Comparison of ENCODE assay signal across 19 cellular contexts in genomic region chr10:86079088-86079487, GRCh38.
DNase-seq lines count a peak whose midpoint lies in the region; ATAC-seq lines count a peak whose summit lies in the region.
"Had no signal": no experiment of that assay in that cellular context is flagged by ENCODE, and none has a peak within 500 bp of the region (broad histone marks: within the 10 kb centered on the region; RNA-seq: fewer than 3 reads in every experiment).

No MANE protein-coding gene starts in this region.

- no peaks in the 10 kb centered on the region for H3K36me3 Mint-ChIP-seq in activated CD8-positive, alpha-beta memory T cell treated with anti-CD3 and anti-CD28 coated beads, Interleukin-2, amount 10 ng/mL, durations not matched to agents 7 days and 5 days
- H3K36me3 Mint-ChIP-seq: activated naive CD8-positive, alpha-beta T cell treated with anti-CD3 and anti-CD28 coated beads, Interleukin-2, amount 10 ng/mL, durations not matched to agents 7 days and 5 days; CD4-positive, alpha-beta memory T cell had no signal

- H3K4me3 ChIP-seq in aorta (ENCODE audit: low read length in 2 of 2): no peak overlapping the region
- H3K4me3 ChIP-seq: gastroesophageal sphincter, GM12878, testis had no signal

- no peaks in the 10 kb centered on the region for H3K9me3 ChIP-seq in aorta (ENCODE audit: control insufficient read depth, low read length)
- H3K9me3 ChIP-seq: gastroesophageal sphincter, testis had no signal

- H3K4me1 ChIP-seq in aorta (ENCODE audit: control insufficient read depth in 1 of 2, insufficient read depth in 2 of 2, low read length in 2 of 2): no peaks in the 10 kb centered on the region
- H3K4me1 ChIP-seq: gastroesophageal sphincter, testis had no signal

- H3K4me3 Mint-ChIP-seq in activated CD8-positive, alpha-beta memory T cell treated with anti-CD3 and anti-CD28 coated beads, Interleukin-2, amount 10 ng/mL, durations not matched to agents 7 days and 5 days: no peak overlapping the region
- H3K4me3 Mint-ChIP-seq: activated naive CD8-positive, alpha-beta T cell treated with anti-CD3 and anti-CD28 coated beads, Interleukin-2, amount 10 ng/mL, durations not matched to agents 7 days and 5 days; CD4-positive, alpha-beta memory T cell; T-helper 17 cell had no signal

- H3K27me3 ChIP-seq in aorta (ENCODE audit: control insufficient read depth in 1 of 2, insufficient read depth in 2 of 2, low read length in 1 of 2): no peaks in the 10 kb centered on the region
- H3K27me3 ChIP-seq: gastroesophageal sphincter, testis had no signal

- ATAC-seq in activated CD8-positive, alpha-beta memory T cell treated with anti-CD3 and anti-CD28 coated beads, Interleukin-2, amount 10 ng/mL, durations not matched to agents 7 days and 5 days: peak; percentile 20
- no peak for ATAC-seq in aorta (ENCODE audit: low FRiP score)
- ATAC-seq: gastroesophageal sphincter, GM12878, T-helper 17 cell had no signal

- DNase-seq in activated CD8-positive, alpha-beta memory T cell treated with anti-CD3 and anti-CD28 coated beads, Interleukin-2, amount 10 ng/mL, durations not matched to agents 7 days and 5 days: no peak
- no peak for DNase-seq in activated CD8-positive, alpha-beta memory T cell treated with anti-CD3 and anti-CD28 coated beads, Interleukin-2, amount 50 U/mL, for 4 hours
- DNase-seq in NCI-H69 (lab: John Stamatoyannopoulos, UW) (peak; percentile 11), glomerular visceral epithelial cell (ENCODE audit: extremely low spot score) (peak; percentile 22), renal cortical epithelial cell (ENCODE audit: low read depth) (peak; percentile 12), NCI-H82 (lab: John Stamatoyannopoulos, UW) (no peak), aorta (no peak), NCI-H1694 treated with DMSO at 0.1 percent for 48 hours (lab: John Stamatoyannopoulos, UW) (no peak)
- DNase-seq: activated naive CD8-positive, alpha-beta T cell treated with anti-CD3 and anti-CD28 coated beads, Interleukin-2, amount 10 ng/mL, durations not matched to agents 7 days and 5 days; CD4-positive, alpha-beta memory T cell; central memory CD4-positive, alpha-beta T cell; EL; left cardiac atrium; NCI-H2081 treated with DMSO at 0.1 percent for 48 hours; NCI-H526; T-helper 17 cell; testis had no signal

- H3K27ac ChIP-seq in aorta (ENCODE audit: low read depth in 1 of 2, low read length in 2 of 2): no peak overlapping the region
- H3K27ac ChIP-seq: gastroesophageal sphincter, testis had no signal

- intact Hi-C loops in aorta (cut with DNase I): no loop called here

- H3K36me3 ChIP-seq in aorta (ENCODE audit: control insufficient read depth in 1 of 2, insufficient read depth in 2 of 2, low read length in 1 of 2): no peaks in the 10 kb centered on the region
- H3K36me3 ChIP-seq: gastroesophageal sphincter had no signal

- peaks cover 5% of the 10 kb centered on the region for H3K27me3 Mint-ChIP-seq in activated CD8-positive, alpha-beta memory T cell treated with anti-CD3 and anti-CD28 coated beads, Interleukin-2, amount 10 ng/mL, durations not matched to agents 7 days and 5 days

- CTCF ChIA-PET in activated CD8-positive, alpha-beta memory T cell treated with anti-CD3 and anti-CD28 coated beads, Interleukin-2, amount 10 ng/mL, durations not matched to agents 7 days and 5 days (lab: Charles Lee): no interaction called here

- WGBS in aorta, 2 donors: 76% methylated on average over 4 of the region's 4 CpGs

- no peaks in the 10 kb centered on the region for H3K4me1 Mint-ChIP-seq in activated CD8-positive, alpha-beta memory T cell treated with anti-CD3 and anti-CD28 coated beads, Interleukin-2, amount 10 ng/mL, durations not matched to agents 7 days and 5 days
- H3K4me1 Mint-ChIP-seq: activated naive CD8-positive, alpha-beta T cell treated with anti-CD3 and anti-CD28 coated beads, Interleukin-2, amount 10 ng/mL, durations not matched to agents 7 days and 5 days; CD4-positive, alpha-beta memory T cell; T-helper 17 cell had no signal

- no peaks in the 10 kb centered on the region for H3K9me3 Mint-ChIP-seq in activated CD8-positive, alpha-beta memory T cell treated with anti-CD3 and anti-CD28 coated beads, Interleukin-2, amount 10 ng/mL, durations not matched to agents 7 days and 5 days (ENCODE audit: low read depth)

- H3K27ac Mint-ChIP-seq in activated CD8-positive, alpha-beta memory T cell treated with anti-CD3 and anti-CD28 coated beads, Interleukin-2, amount 10 ng/mL, durations not matched to agents 7 days and 5 days: no peak overlapping the region
- H3K27ac Mint-ChIP-seq: activated naive CD8-positive, alpha-beta T cell treated with anti-CD3 and anti-CD28 coated beads, Interleukin-2, amount 10 ng/mL, durations not matched to agents 7 days and 5 days; CD4-positive, alpha-beta memory T cell; T-helper 17 cell had no signal

Comparison
In these comparisons a context has a peak if more than half of its experiments do, and no peak if none do; other contexts are left out.
1. DNase-seq: peak in NCI-H69 (single experiment), glomerular visceral epithelial cell (single experiment) and renal cortical epithelial cell (single experiment); none in activated CD8-positive, alpha-beta memory T cell treated with anti-CD3 and anti-CD28 coated beads, Interleukin-2, amount 10 ng/mL, durations not matched to agents 7 days and 5 days (single experiment), activated CD8-positive, alpha-beta memory T cell treated with anti-CD3 and anti-CD28 coated beads, Interleukin-2, amount 50 U/mL, for 4 hours (single experiment), NCI-H82 (single experiment), aorta (0 of 2) and NCI-H1694 treated with DMSO at 0.1 percent for 48 hours (single experiment).